Comparison of ENCODE assay signal across 14 cellular contexts in the genomic region with DNA sequence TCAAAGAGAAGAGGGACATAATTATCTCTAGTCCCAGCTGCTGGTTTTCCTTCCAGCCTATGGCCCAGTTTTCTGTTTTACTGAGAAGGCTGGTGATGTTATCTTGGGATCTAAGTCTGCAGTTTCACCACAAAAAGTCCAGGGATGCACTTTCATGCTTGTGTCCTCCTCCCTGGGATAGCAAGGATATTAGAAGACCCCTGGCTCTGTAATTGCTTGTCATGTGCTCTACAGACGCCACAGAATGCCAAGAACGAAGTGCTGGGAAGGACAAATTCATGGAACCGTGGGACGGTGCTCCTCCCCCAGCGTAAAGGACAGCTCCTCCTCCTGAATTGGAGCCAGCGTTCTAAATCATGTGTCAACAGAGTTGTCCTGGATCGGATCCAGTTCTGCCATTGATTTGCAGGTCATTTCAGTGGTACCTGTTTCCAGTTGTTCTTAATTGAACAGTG. TPM values are rescaled to one million over a fixed set of nuclear protein-coding genes. Genes with fewer than 3 reads are reported as not detected.
DNase-seq lines count a peak whose midpoint lies in the region; ATAC-seq and TF ChIP-seq lines count a peak whose summit lies in the region.
"Had no signal": no experiment of that assay in that cellular context is flagged by ENCODE, and none has a peak within 500 bp of the region (broad histone marks: within the 10 kb centered on the region; RNA-seq: fewer than 3 reads in every experiment).

No MANE protein-coding gene starts in this region.

- H3K27me3 Mint-ChIP-seq in immature natural killer cell (ENCODE audit: low read depth in 3 of 3) = peaks cover 2 to 15% (median 11%) of the 10 kb centered on the region in 3 donors

- ATAC-seq in HG03442 (IDR thresholded peaks at IDR 0.05; ENCODE audit: unreplicated experiment) = no peak

- H3K27ac Mint-ChIP-seq in immature natural killer cell = no peak overlapping the region

- no peak overlapping the region for H3K4me3 Mint-ChIP-seq in immature natural killer cell

- H3K9me3 Mint-ChIP-seq in immature natural killer cell = no peaks in the 10 kb centered on the region

- no peak for TF ChIP-seq CTCF in VCaP (conservative IDR thresholded peaks at IDR 0.05)

- H3K27ac ChIP-seq in VCaP = peak overlapping the region; percentile 68
- H3K27ac ChIP-seq: HL-60, Peyer's patch had no signal

- no peaks in the 10 kb centered on the region for H3K4me1 Mint-ChIP-seq in immature natural killer cell

- H3K36me3 Mint-ChIP-seq in immature natural killer cell = no peaks in the 10 kb centered on the region

- DNase-seq in DMS53 (lab: John Stamatoyannopoulos, UW) (peak; percentile 79), NCI-H146 treated with DMSO at 0.1 percent for 48 hours (lab: John Stamatoyannopoulos, UW; ENCODE audit: unreplicated experiment) (peak; percentile 21), midbrain (lab: John Stamatoyannopoulos, UW) (peak; percentile 28), posterior vena cava (ENCODE audit: low spot score) (no peak), immature natural killer cell (no peak)
- no peak for DNase-seq in activated CD8-positive, alpha-beta memory T cell treated with anti-CD3 and anti-CD28 coated beads, Interleukin-2, amount 50 U/mL, for 4 hours
- DNase-seq: activated CD8-positive, alpha-beta memory T cell treated with anti-CD3 and anti-CD28 coated beads, Interleukin-2, amount 50 U/mL, for 48 hours; amniotic stem cell; glutamatergic neuron; mesenchymal stem cell; Peyer's patch had no signal

- intact Hi-C loops in posterior vena cava (cut with DNase I) = no loop called here

RNA-seq across cellular contexts. Expression of a gene that starts 8.6 kb away (rescaled TPM):
- 1 to 10 TPM; 4.4 to 5.7 TPM for total RNA-seq in posterior vena cava
- polyA plus RNA-seq in immature natural killer cell = under 1 TPM in 1 of 3 donors, not detected in 2; 0.40 TPM

RNA-seq across cellular contexts. Expression of a gene that starts 58.2 kb away (rescaled TPM):
- not detected for total RNA-seq in posterior vena cava
- polyA plus RNA-seq in immature natural killer cell = not detected
- total RNA-seq: Peyer's patch had no signal

Comparison
In these comparisons a context has a peak if more than half of its experiments do, and no peak if none do; other contexts are left out.
1. DNase-seq: peak in DMS53 (single experiment), NCI-H146 treated with DMSO at 0.1 percent for 48 hours (single experiment) and midbrain (single experiment); none in activated CD8-positive, alpha-beta memory T cell treated with anti-CD3 and anti-CD28 coated beads, Interleukin-2, amount 50 U/mL, for 4 hours (single experiment), posterior vena cava (single experiment) and immature natural killer cell (0 of 3).